Comparison of ENCODE assay signal across 33 cellular contexts in the genomic region with DNA sequence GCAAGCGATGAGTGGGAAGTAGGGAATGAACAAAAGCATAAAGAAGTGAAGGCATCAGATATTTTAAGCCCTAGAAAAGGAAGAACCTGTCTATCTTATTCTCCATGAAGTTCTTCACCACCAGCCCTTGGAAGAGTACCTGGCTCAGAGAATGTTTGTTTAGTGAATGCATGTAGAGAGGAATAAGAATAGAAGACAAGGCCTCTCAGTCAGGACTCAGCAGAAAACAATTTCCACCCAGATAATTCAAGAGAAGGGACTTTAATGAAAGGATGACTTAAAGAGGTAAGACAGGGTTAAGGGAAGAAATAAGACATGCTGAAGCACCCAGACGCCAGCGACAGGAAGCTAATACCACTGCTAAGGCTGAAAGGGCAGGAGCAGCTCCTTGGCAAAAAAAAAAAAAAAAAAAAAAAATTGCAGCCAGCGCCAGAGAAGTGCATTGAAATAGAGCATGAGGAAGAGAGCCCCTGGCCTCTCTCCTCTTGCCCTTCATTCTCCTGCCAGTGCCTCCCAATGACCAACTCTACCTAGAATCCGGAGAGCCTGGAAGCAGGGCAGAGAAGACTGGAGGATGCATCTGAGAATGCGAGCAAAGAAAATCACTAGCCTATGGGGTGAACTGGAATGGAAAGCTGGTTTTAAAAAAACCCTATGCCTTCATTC.
"Had no signal": no experiment of that assay in that cellular context is flagged by ENCODE, and none has a peak within 500 bp of the region (broad histone marks: within the 10 kb centered on the region; RNA-seq: fewer than 3 reads in every experiment).

No MANE protein-coding gene starts in this region.

- H3K4me1 ChIP-seq: ascending aorta, vagina had no signal

- H3K4me1 Mint-ChIP-seq: activated CD4-positive, alpha-beta T cell treated with anti-CD3 and anti-CD28 coated beads for 36 hours; activated naive CD4-positive, alpha-beta T cell treated with anti-CD3 and anti-CD28 coated beads, Interleukin-2, amount 10 ng/mL, durations not matched to agents 7 days and 5 days had no signal

- H3K36me3 Mint-ChIP-seq: activated naive CD4-positive, alpha-beta T cell treated with anti-CD3 and anti-CD28 coated beads, Interleukin-2, amount 10 ng/mL, durations not matched to agents 7 days and 5 days; brain; immature natural killer cell had no signal

- H3K27ac Mint-ChIP-seq: activated B cell treated with CpG ODN at 0.5 μM for 24 hours; activated CD4-positive, alpha-beta T cell treated with anti-CD3 and anti-CD28 coated beads for 36 hours; activated naive CD4-positive, alpha-beta T cell treated with anti-CD3 and anti-CD28 coated beads, Interleukin-2, amount 10 ng/mL, durations not matched to agents 7 days and 5 days; activated naive CD8-positive, alpha-beta T cell treated with anti-CD3 and anti-CD28 coated beads, Interleukin-2, amount 10 ng/mL, durations not matched to agents 7 days and 5 days; brain; effector memory CD8-positive, alpha-beta T cell; progenitor cell of endocrine pancreas had no signal

- H3K4me3 Mint-ChIP-seq: activated B cell treated with CpG ODN at 0.5 μM for 24 hours; activated CD4-positive, alpha-beta T cell treated with anti-CD3 and anti-CD28 coated beads for 36 hours; activated naive CD4-positive, alpha-beta T cell treated with anti-CD3 and anti-CD28 coated beads, Interleukin-2, amount 10 ng/mL, durations not matched to agents 7 days and 5 days; activated naive CD8-positive, alpha-beta T cell treated with anti-CD3 and anti-CD28 coated beads, Interleukin-2, amount 10 ng/mL, durations not matched to agents 7 days and 5 days; brain; effector memory CD8-positive, alpha-beta T cell; immature natural killer cell; nephron had no signal

- ATAC-seq: activated CD4-positive, alpha-beta T cell treated with anti-CD3 and anti-CD28 coated beads for 36 hours; effector memory CD8-positive, alpha-beta T cell; gastrocnemius medialis; left lobe of liver; lower lobe of right lung; sciatic nerve; stimulated activated naive CD8-positive, alpha-beta T cell treated with anti-CD3 and anti-CD28 coated beads, Interleukin-15, Interleukin-2, amounts not matched to agents 100 U/mL and 50 U/mL, for 24 hours had no signal

- H3K9me3 Mint-ChIP-seq: activated B cell treated with CpG ODN at 0.5 μM for 24 hours; activated naive CD4-positive, alpha-beta T cell treated with anti-CD3 and anti-CD28 coated beads, Interleukin-2, amount 10 ng/mL, durations not matched to agents 7 days and 5 days; activated naive CD8-positive, alpha-beta T cell treated with anti-CD3 and anti-CD28 coated beads, Interleukin-2, amount 10 ng/mL, durations not matched to agents 7 days and 5 days; brain; effector memory CD8-positive, alpha-beta T cell; immature natural killer cell; nephron had no signal

- DNase-seq: activated B cell treated with CpG ODN at 0.5 μM for 24 hours; activated CD4-positive, alpha-beta T cell treated with anti-CD3 and anti-CD28 coated beads for 36 hours; activated CD4-positive, alpha-beta T cell treated with anti-CD3 and anti-CD28 coated beads, Interleukin-2, amount 50 U/mL, for 4 hours; activated CD8-positive, alpha-beta memory T cell treated with anti-CD3 and anti-CD28 coated beads, Interleukin-2, amount 50 U/mL, for 4 hours; activated gamma-delta T cell; activated naive CD4-positive, alpha-beta T cell treated with anti-CD3 and anti-CD28 coated beads, Interleukin-2, amount 10 ng/mL, durations not matched to agents 7 days and 5 days; activated naive CD8-positive, alpha-beta T cell treated with anti-CD3 and anti-CD28 coated beads, Interleukin-2, amount 10 ng/mL, durations not matched to agents 7 days and 5 days; activated T-cell treated with anti-CD3 and anti-CD28 coated beads, Interleukin-2, amount 50 U/mL, for 1 hour; cortex of kidney; effector memory CD8-positive, alpha-beta T cell; erythroblast; gastrocnemius medialis; glutamatergic neuron; immature natural killer cell; kidney; lower lobe of right lung; mesenchymal stem cell; stimulated activated CD4-positive, alpha-beta T cell treated with anti-CD3 and anti-CD28 coated beads, Interleukin-12 subunit alpha, Interleukin-12 subunit beta, amount 100 ng/mL, for 4 hours; stimulated activated CD4-positive, alpha-beta T cell treated with anti-CD3 and anti-CD28 coated beads, Interleukin-4, amount 100 ng/mL, for 1 hour; stimulated activated naive CD8-positive, alpha-beta T cell treated with anti-CD3 and anti-CD28 coated beads, Interleukin-15, Interleukin-2, amounts not matched to agents 100 U/mL and 50 U/mL, for 24 hours; substantia nigra; T-helper 2 cell; upper lobe of left lung had no signal

- H3K4me3 ChIP-seq: ascending aorta, cardiac muscle cell, gastrocnemius medialis, lower lobe of right lung, skin epidermis, upper lobe of left lung, vagina had no signal

- H3K9me3 ChIP-seq: ascending aorta, gastrocnemius medialis, lower lobe of right lung, neutrophil, upper lobe of left lung, vagina had no signal

- H3K27me3 ChIP-seq: ascending aorta, cardiac muscle cell, gastrocnemius medialis, upper lobe of left lung, vagina had no signal

- H3K36me3 ChIP-seq: ascending aorta, cardiac muscle cell, gastrocnemius medialis, lower lobe of right lung, neutrophil, upper lobe of left lung, vagina had no signal

- H3K27ac ChIP-seq: ascending aorta, cardiac muscle cell, gastrocnemius medialis, lower lobe of right lung, neutrophil, skin epidermis, upper lobe of left lung, vagina had no signal

- H3K27me3 Mint-ChIP-seq: activated B cell treated with CpG ODN at 0.5 μM for 24 hours; activated CD4-positive, alpha-beta T cell treated with anti-CD3 and anti-CD28 coated beads for 36 hours; activated naive CD4-positive, alpha-beta T cell treated with anti-CD3 and anti-CD28 coated beads, Interleukin-2, amount 10 ng/mL, durations not matched to agents 7 days and 5 days; activated naive CD8-positive, alpha-beta T cell treated with anti-CD3 and anti-CD28 coated beads, Interleukin-2, amount 10 ng/mL, durations not matched to agents 7 days and 5 days; effector memory CD8-positive, alpha-beta T cell; progenitor cell of endocrine pancreas had no signal
